Comparison of ENCODE assay signal across 1 cellular context in the genomic region with DNA sequence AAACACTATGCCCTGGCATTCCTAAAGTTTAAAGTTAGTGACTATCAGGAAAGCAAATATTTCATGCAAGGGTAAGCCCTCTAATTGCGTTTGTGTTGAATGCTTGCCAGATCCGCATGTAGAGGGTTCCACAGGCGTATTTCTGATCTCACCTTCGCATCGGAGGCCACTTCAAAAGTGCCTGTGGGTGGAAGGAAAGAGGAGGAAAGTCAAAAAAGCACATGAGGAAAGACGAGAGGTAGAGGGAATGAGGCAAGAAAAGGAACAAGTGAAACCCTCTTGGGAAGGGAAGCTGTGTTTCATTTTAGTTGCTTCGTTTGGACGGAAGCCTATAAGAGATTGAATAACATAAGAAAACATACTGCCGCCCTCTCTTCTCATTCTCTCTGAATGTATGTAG.
TF ChIP-seq lines count a peak whose summit lies in the region.

No MANE protein-coding gene starts in this region.

TF ChIP-seq in GM23338, 12 proteins besides CTCF, POLR2A, EP300 and RAD21 (continued from another document):
- TF ChIP-seq, protein P1, sequence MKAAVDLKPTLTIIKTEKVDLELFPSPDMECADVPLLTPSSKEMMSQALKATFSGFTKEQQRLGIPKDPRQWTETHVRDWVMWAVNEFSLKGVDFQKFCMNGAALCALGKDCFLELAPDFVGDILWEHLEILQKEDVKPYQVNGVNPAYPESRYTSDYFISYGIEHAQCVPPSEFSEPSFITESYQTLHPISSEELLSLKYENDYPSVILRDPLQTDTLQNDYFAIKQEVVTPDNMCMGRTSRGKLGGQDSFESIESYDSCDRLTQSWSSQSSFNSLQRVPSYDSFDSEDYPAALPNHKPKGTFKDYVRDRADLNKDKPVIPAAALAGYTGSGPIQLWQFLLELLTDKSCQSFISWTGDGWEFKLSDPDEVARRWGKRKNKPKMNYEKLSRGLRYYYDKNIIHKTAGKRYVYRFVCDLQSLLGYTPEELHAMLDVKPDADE (IDR thresholded peaks at IDR 0.05) = no peak
- TF ChIP-seq ZNF114 (CRISPR knock-in tag; IDR thresholded peaks at IDR 0.05) (no peak), POLR2AphosphoS5 (IDR thresholded peaks at IDR 0.05; ENCODE audit: low read depth) (no peak), JUNB (IDR thresholded peaks at IDR 0.05; ENCODE audit: unreplicated experiment) (no peak), EZH2 (IDR thresholded peaks at IDR 0.05; ENCODE audit: low read depth, unreplicated experiment) (no peak), CREB1 (CRISPR knock-in tag; IDR thresholded peaks at IDR 0.05; ENCODE audit: low read depth) (no peak), EZH2phosphoT487 (IDR thresholded peaks at IDR 0.05; ENCODE audit: unreplicated experiment) (no peak), NANOG (IDR thresholded peaks at IDR 0.05; ENCODE audit: borderline replicate concordance) (no peak), STAT1 (IDR thresholded peaks at IDR 0.05; ENCODE audit: unreplicated experiment) (no peak)
- TF ChIP-seq, protein P2, sequence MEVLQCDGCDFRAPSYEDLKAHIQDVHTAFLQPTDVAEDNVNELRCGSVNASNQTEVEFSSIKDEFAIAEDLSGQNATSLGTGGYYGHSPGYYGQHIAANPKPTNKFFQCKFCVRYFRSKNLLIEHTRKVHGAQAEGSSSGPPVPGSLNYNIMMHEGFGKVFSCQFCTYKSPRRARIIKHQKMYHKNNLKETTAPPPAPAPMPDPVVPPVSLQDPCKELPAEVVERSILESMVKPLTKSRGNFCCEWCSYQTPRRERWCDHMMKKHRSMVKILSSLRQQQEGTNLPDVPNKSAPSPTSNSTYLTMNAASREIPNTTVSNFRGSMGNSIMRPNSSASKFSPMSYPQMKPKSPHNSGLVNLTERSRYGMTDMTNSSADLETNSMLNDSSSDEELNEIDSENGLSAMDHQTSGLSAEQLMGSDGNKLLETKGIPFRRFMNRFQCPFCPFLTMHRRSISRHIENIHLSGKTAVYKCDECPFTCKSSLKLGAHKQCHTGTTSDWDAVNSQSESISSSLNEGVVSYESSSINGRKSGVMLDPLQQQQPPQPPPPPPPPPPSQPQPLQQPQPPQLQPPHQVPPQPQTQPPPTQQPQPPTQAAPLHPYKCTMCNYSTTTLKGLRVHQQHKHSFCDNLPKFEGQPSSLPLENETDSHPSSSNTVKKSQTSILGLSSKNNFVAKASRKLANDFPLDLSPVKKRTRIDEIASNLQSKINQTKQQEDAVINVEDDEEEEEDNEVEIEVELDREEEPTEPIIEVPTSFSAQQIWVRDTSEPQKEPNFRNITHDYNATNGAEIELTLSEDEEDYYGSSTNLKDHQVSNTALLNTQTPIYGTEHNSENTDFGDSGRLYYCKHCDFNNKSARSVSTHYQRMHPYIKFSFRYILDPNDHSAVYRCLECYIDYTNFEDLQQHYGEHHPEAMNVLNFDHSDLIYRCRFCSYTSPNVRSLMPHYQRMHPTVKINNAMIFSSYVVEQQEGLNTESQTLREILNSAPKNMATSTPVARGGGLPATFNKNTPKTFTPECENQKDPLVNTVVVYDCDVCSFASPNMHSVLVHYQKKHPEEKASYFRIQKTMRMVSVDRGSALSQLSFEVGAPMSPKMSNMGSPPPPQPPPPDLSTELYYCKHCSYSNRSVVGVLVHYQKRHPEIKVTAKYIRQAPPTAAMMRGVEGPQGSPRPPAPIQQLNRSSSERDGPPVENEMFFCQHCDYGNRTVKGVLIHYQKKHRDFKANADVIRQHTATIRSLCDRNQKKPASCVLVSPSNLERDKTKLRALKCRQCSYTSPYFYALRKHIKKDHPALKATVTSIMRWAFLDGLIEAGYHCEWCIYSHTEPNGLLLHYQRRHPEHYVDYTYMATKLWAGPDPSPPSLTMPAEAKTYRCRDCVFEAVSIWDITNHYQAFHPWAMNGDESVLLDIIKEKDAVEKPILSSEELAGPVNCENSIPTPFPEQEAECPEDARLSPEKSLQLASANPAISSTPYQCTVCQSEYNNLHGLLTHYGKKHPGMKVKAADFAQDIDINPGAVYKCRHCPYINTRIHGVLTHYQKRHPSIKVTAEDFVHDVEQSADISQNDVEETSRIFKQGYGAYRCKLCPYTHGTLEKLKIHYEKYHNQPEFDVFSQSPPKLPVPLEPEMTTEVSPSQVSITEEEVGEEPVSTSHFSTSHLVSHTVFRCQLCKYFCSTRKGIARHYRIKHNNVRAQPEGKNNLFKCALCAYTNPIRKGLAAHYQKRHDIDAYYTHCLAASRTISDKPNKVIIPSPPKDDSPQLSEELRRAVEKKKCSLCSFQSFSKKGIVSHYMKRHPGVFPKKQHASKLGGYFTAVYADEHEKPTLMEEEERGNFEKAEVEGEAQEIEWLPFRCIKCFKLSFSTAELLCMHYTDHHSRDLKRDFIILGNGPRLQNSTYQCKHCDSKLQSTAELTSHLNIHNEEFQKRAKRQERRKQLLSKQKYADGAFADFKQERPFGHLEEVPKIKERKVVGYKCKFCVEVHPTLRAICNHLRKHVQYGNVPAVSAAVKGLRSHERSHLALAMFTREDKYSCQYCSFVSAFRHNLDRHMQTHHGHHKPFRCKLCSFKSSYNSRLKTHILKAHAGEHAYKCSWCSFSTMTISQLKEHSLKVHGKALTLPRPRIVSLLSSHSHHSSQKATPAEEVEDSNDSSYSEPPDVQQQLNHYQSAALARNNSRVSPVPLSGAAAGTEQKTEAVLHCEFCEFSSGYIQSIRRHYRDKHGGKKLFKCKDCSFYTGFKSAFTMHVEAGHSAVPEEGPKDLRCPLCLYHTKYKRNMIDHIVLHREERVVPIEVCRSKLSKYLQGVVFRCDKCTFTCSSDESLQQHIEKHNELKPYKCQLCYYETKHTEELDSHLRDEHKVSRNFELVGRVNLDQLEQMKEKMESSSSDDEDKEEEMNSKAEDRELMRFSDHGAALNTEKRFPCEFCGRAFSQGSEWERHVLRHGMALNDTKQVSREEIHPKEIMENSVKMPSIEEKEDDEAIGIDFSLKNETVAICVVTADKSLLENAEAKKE (CRISPR knock-in tag; IDR thresholded peaks at IDR 0.05) = no peak
- TF ChIP-seq, protein P3, sequence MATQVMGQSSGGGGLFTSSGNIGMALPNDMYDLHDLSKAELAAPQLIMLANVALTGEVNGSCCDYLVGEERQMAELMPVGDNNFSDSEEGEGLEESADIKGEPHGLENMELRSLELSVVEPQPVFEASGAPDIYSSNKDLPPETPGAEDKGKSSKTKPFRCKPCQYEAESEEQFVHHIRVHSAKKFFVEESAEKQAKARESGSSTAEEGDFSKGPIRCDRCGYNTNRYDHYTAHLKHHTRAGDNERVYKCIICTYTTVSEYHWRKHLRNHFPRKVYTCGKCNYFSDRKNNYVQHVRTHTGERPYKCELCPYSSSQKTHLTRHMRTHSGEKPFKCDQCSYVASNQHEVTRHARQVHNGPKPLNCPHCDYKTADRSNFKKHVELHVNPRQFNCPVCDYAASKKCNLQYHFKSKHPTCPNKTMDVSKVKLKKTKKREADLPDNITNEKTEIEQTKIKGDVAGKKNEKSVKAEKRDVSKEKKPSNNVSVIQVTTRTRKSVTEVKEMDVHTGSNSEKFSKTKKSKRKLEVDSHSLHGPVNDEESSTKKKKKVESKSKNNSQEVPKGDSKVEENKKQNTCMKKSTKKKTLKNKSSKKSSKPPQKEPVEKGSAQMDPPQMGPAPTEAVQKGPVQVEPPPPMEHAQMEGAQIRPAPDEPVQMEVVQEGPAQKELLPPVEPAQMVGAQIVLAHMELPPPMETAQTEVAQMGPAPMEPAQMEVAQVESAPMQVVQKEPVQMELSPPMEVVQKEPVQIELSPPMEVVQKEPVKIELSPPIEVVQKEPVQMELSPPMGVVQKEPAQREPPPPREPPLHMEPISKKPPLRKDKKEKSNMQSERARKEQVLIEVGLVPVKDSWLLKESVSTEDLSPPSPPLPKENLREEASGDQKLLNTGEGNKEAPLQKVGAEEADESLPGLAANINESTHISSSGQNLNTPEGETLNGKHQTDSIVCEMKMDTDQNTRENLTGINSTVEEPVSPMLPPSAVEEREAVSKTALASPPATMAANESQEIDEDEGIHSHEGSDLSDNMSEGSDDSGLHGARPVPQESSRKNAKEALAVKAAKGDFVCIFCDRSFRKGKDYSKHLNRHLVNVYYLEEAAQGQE (IDR thresholded peaks at IDR 0.05; ENCODE audit: unreplicated experiment) = no peak
